7 cellular contexts compared by ENCODE assay signal in genomic region chr19:3263866-3264265, GRCh38. TPM values are rescaled to one million over a fixed set of nuclear protein-coding genes. Genes with fewer than 3 reads are reported as not detected.
"Had no signal": no experiment of that assay in that cellular context is flagged by ENCODE, and none has a peak within 500 bp of the region (broad histone marks: within the 10 kb centered on the region; RNA-seq: fewer than 3 reads in every experiment).

No MANE protein-coding gene starts in this region.

- H3K27ac ChIP-seq: GM23248 had no signal

- H3K4me3 ChIP-seq: GM23248 had no signal

- DNase-seq: GM23248, GOT3, H9, HCEC 1CT, KBM-7 had no signal

- H3K4me1 Mint-ChIP-seq: H9 had no signal

- H3K27ac Mint-ChIP-seq: IgD-negative memory B cell had no signal

- FAIRE-seq: HepG2 had no signal

- H3K9ac ChIP-seq: GM23248 had no signal

- H3K4me3 Mint-ChIP-seq: H9, IgD-negative memory B cell had no signal

- H2AFZ ChIP-seq: GM23248 had no signal

- H3K36me3 Mint-ChIP-seq: IgD-negative memory B cell had no signal

RNA-seq across cellular contexts. Expression of gene CELF5, which starts 39.4 kb away (rescaled TPM):
- polyA plus RNA-seq: GM23248, IgD-negative memory B cell had no signal
